8 cellular contexts compared by ENCODE assay signal in the genomic region with DNA sequence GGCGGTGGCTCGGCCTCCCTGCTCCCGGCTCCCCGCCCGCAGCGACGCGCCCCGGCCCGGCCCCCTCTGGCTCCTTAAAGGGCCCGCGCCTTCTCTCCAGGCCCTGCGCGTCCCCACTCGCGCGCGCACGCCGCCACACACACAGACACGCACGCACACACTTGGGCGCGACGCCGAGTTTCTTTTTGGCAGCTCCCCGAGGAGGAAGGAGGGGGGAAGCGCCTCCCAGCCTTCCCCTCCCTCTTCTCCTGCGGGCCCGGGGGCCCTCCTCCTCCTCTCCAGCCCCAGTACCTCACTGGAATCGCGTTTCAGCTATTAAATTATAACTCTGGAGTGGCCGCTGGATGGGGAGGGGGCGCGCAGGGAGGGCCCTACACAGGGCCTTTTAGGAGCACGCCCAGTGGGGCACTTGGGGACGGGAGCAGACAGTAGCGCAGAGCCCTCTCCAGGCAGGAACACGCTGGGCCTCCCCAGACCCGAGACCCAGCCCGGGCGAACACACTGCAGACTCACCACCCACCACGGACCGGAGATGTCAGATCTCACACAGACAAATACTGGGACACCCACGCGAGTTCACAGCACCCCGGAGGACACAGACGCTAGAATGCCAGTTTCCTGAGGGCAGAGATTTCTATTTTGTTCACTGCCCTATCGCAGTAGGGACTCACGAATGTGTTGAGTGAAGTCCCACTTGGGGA. TPM values are rescaled to one million over a fixed set of nuclear protein-coding genes. Genes with fewer than 3 reads are reported as not detected.
DNase-seq lines count a peak whose midpoint lies in the region; ATAC-seq, FAIRE-seq and TF ChIP-seq lines count a peak whose summit lies in the region.

No MANE protein-coding gene starts in this region.

- no peaks in the 10 kb centered on the region for H3K9me3 ChIP-seq in kidney (ENCODE audit: control insufficient read depth in 1 of 2, low read length in 2 of 2)

- H3K36me3 Mint-ChIP-seq in central memory CD8-positive, alpha-beta T cell (ENCODE audit: insufficient read depth): peaks cover 8% of the 10 kb centered on the region

- DNase-seq in A172 (ENCODE audit: low spot score): peak; percentile 58
- peak; percentile 92 for DNase-seq in NCI-H226
- DNase-seq in central memory CD8-positive, alpha-beta T cell (ENCODE audit: low spot score in 2 of 2): peak; percentile 53 to 64
- DNase-seq in kidney: peak; percentile 98
- DNase-seq in stimulated activated CD4-positive, alpha-beta T cell treated with anti-CD3 and anti-CD28 coated beads, Interleukin-15, amount 100 ng/mL, for 1 hour (ENCODE audit: low read depth in 1 of 2, low spot score in 1 of 2): peak; percentile 68 to 73

- H3K4me3 Mint-ChIP-seq in central memory CD8-positive, alpha-beta T cell: peak overlapping the region; percentile 84

- no peaks in the 10 kb centered on the region for H3K9me3 Mint-ChIP-seq in central memory CD8-positive, alpha-beta T cell

- FAIRE-seq in kidney (lab: Jason Lieb, UNC): no peak

- H3K27ac ChIP-seq in kidney (ENCODE audit: low read depth in 2 of 2, low read length in 2 of 2): peak overlapping the region; percentile 74 to 85

- H3K27me3 Mint-ChIP-seq in central memory CD8-positive, alpha-beta T cell: no peaks in the 10 kb centered on the region

- peak overlapping the region in 1 of 2 donors; percentile 67 for H3K9ac ChIP-seq in kidney (ENCODE audit: low read length in 2 of 2)

- intact Hi-C loops in kidney (cut with DNase I): loop anchor here (10.0 kb wide), 1 partner anchor 197 kb away; no protein-coding TSS in a partner anchor

- no peaks in the 10 kb centered on the region for H3K36me3 ChIP-seq in kidney (ENCODE audit: control insufficient read depth in 1 of 2, insufficient read depth in 2 of 2, low read length in 2 of 2)

- H3K4me3 ChIP-seq in kidney (ENCODE audit: low read length in 2 of 2): peak overlapping the region; percentile 24 to 44

- ATAC-seq in GM18861 (IDR thresholded peaks at IDR 0.05; ENCODE audit: unreplicated experiment) (peak; percentile 29), HG03108 (IDR thresholded peaks at IDR 0.05; ENCODE audit: unreplicated experiment) (peak; percentile 40)
- ATAC-seq in activated CD4-positive, CD25-positive, alpha-beta regulatory T cell treated with anti-CD3 and anti-CD28 coated beads, Interleukin-2, amount 50 U/mL, for 24 hours: peak; percentile 82 to 85
- peak; percentile 57 for ATAC-seq in central memory CD8-positive, alpha-beta T cell (replicated peaks; ENCODE audit: extremely low read depth, poor library complexity, severe bottlenecking)

- peaks cover 8 to 19% of the 10 kb centered on the region in 2 donors for H3K4me1 ChIP-seq in kidney (ENCODE audit: control insufficient read depth in 1 of 2, insufficient read depth in 1 of 2, low read depth in 1 of 2, low read length in 2 of 2)

- no peak for TF ChIP-seq CTCF in kidney (IDR thresholded peaks at IDR 0.05; ENCODE audit: borderline replicate concordance, extremely low read depth, insufficient read depth)

- H3K4me1 Mint-ChIP-seq in central memory CD8-positive, alpha-beta T cell: peaks cover 16% of the 10 kb centered on the region

- peak overlapping the region; percentile 57 for H3K27ac Mint-ChIP-seq in central memory CD8-positive, alpha-beta T cell (ENCODE audit: low read depth)

RNA-seq across cellular contexts. Expression of a gene that starts 0.4 kb away (rescaled TPM):
- 32.9 and 33.3 TPM in 2 replicates for total RNA-seq in A172 (2014; rRNA removed; shearing (Covaris generic))
- 205 TPM for total RNA-seq in kidney
- polyA plus RNA-seq in kidney (ENCODE audit: insufficient read depth, low read depth, low replicate concordance): 18.7 TPM

Comparison
In these comparisons a context has a peak if more than half of its experiments do, and no peak if none do; other contexts are left out.
1. Peak in every context shown above with its lines: DNase-seq, ATAC-seq, H3K4me3 ChIP-seq and H3K27ac ChIP-seq.
2. ATAC-seq: peak in every context shown above with its lines; median percentile 84 in activated CD4-positive, CD25-positive, alpha-beta regulatory T cell treated with anti-CD3 and anti-CD28 coated beads, Interleukin-2, amount 50 U/mL, for 24 hours; 57 in central memory CD8-positive, alpha-beta T cell; 40 in HG03108; 29 in GM18861.